Comparison of ENCODE assay signal across 9 cellular contexts in genomic region chr2:12032421-12032820, GRCh38.
DNase-seq lines count a peak whose midpoint lies in the region; ATAC-seq and TF ChIP-seq lines count a peak whose summit lies in the region.
"Had no signal": no experiment of that assay in that cellular context is flagged by ENCODE, and none has a peak within 500 bp of the region (broad histone marks: within the 10 kb centered on the region; RNA-seq: fewer than 3 reads in every experiment).

No MANE protein-coding gene starts in this region.

- peak; percentile 76 for ATAC-seq in GM19023 (IDR thresholded peaks at IDR 0.05; ENCODE audit: unreplicated experiment)
- peak; percentile 80 for ATAC-seq in HG02610 (IDR thresholded peaks at IDR 0.05; ENCODE audit: unreplicated experiment)
- ATAC-seq: pancreas had no signal

- TF ChIP-seq CTCF in neural progenitor cell (IDR thresholded peaks at IDR 0.05) = peak; percentile 19

- H3K4me1 ChIP-seq in neural progenitor cell = no peaks in the 10 kb centered on the region
- H3K4me1 ChIP-seq: pancreas had no signal

- no peak overlapping the region for H3K27ac Mint-ChIP-seq in neural progenitor cell
- H3K27ac Mint-ChIP-seq in activated CD4-positive, alpha-beta T cell treated with anti-CD3 and anti-CD28 coated beads, Interleukin-2, amount 10 ng/mL, durations not matched to agents 7 days and 5 days = no peak overlapping the region
- H3K27ac Mint-ChIP-seq: activated naive CD4-positive, alpha-beta T cell treated with anti-CD3 and anti-CD28 coated beads, Interleukin-2, amount 10 ng/mL, durations not matched to agents 7 days and 5 days had no signal

- H4K20me1 ChIP-seq in neural progenitor cell (ENCODE audit: low read depth) = no peaks in the 10 kb centered on the region

- H3K9me3 Mint-ChIP-seq in neural progenitor cell = peaks cover 2% of the 10 kb centered on the region
- H3K9me3 Mint-ChIP-seq in activated CD4-positive, alpha-beta T cell treated with anti-CD3 and anti-CD28 coated beads, Interleukin-2, amount 10 ng/mL, durations not matched to agents 7 days and 5 days = peaks cover 5% of the 10 kb centered on the region

- H3K4me2 ChIP-seq in neural progenitor cell = no peak overlapping the region

- DNase-seq in LHCN-M2 (ENCODE audit: low read depth) (peak; percentile 46), neural progenitor cell (ENCODE audit: low spot score) (no peak), KG1 (lab: John Stamatoyannopoulos, UW) (no peak)
- DNase-seq in activated CD8-positive, alpha-beta memory T cell treated with anti-CD3 and anti-CD28 coated beads for 24 hours = no peak
- no peak for DNase-seq in activated CD4-positive, alpha-beta T cell treated with anti-CD3 and anti-CD28 coated beads, Interleukin-2, amount 10 ng/mL, durations not matched to agents 7 days and 5 days
- DNase-seq: activated naive CD4-positive, alpha-beta T cell treated with anti-CD3 and anti-CD28 coated beads, Interleukin-2, amount 10 ng/mL, durations not matched to agents 7 days and 5 days; pancreas had no signal

- no peak overlapping the region for H3K9ac ChIP-seq in neural progenitor cell

- H3K4me3 ChIP-seq in neural progenitor cell = no peak overlapping the region
- H3K4me3 ChIP-seq: pancreas had no signal

- no peaks in the 10 kb centered on the region for H3K79me2 ChIP-seq in neural progenitor cell (ENCODE audit: low read depth)

- no peak overlapping the region for H3K27ac ChIP-seq in neural progenitor cell
- H3K27ac ChIP-seq: pancreas had no signal

- CTCF ChIA-PET in activated CD4-positive, alpha-beta T cell treated with anti-CD3 and anti-CD28 coated beads, Interleukin-2, amount 10 ng/mL, durations not matched to agents 7 days and 5 days (lab: Charles Lee) = no interaction called here

- no peaks in the 10 kb centered on the region for H3K9me3 ChIP-seq in neural progenitor cell (ENCODE audit: low read depth)
- H3K9me3 ChIP-seq: pancreas had no signal

- no peaks in the 10 kb centered on the region for H3K4me1 Mint-ChIP-seq in neural progenitor cell
- H3K4me1 Mint-ChIP-seq in activated CD4-positive, alpha-beta T cell treated with anti-CD3 and anti-CD28 coated beads, Interleukin-2, amount 10 ng/mL, durations not matched to agents 7 days and 5 days = peaks cover 18% of the 10 kb centered on the region

- H3K4me3 Mint-ChIP-seq in neural progenitor cell = no peak overlapping the region
- no peak overlapping the region for H3K4me3 Mint-ChIP-seq in activated CD4-positive, alpha-beta T cell treated with anti-CD3 and anti-CD28 coated beads, Interleukin-2, amount 10 ng/mL, durations not matched to agents 7 days and 5 days
- H3K4me3 Mint-ChIP-seq: activated naive CD4-positive, alpha-beta T cell treated with anti-CD3 and anti-CD28 coated beads, Interleukin-2, amount 10 ng/mL, durations not matched to agents 7 days and 5 days had no signal

- H2AFZ ChIP-seq in neural progenitor cell (replicated peaks) = no peak overlapping the region

- POLR2A ChIA-PET in activated CD4-positive, alpha-beta T cell treated with anti-CD3 and anti-CD28 coated beads, Interleukin-2, amount 10 ng/mL, durations not matched to agents 7 days and 5 days (lab: Charles Lee) = no interaction called here

- no peaks in the 10 kb centered on the region for H3K36me3 ChIP-seq in neural progenitor cell
- H3K36me3 ChIP-seq: pancreas had no signal

- peaks cover 6% of the 10 kb centered on the region for H3K27me3 Mint-ChIP-seq in neural progenitor cell (ENCODE audit: insufficient read depth, low read depth)
- peaks cover 2% of the 10 kb centered on the region for H3K27me3 Mint-ChIP-seq in activated CD4-positive, alpha-beta T cell treated with anti-CD3 and anti-CD28 coated beads, Interleukin-2, amount 10 ng/mL, durations not matched to agents 7 days and 5 days

- no peaks in the 10 kb centered on the region for H3K27me3 ChIP-seq in neural progenitor cell
- H3K27me3 ChIP-seq: pancreas had no signal

- H3F3A ChIP-seq in neural progenitor cell (ENCODE audit: low read depth) = no peaks in the 10 kb centered on the region

- no peaks in the 10 kb centered on the region for H3K36me3 Mint-ChIP-seq in neural progenitor cell
- H3K36me3 Mint-ChIP-seq in activated CD4-positive, alpha-beta T cell treated with anti-CD3 and anti-CD28 coated beads, Interleukin-2, amount 10 ng/mL, durations not matched to agents 7 days and 5 days (ENCODE audit: low read depth) = peaks cover 4% of the 10 kb centered on the region
